Comparison of ENCODE assay signal across 2 cellular contexts in the genomic region with DNA sequence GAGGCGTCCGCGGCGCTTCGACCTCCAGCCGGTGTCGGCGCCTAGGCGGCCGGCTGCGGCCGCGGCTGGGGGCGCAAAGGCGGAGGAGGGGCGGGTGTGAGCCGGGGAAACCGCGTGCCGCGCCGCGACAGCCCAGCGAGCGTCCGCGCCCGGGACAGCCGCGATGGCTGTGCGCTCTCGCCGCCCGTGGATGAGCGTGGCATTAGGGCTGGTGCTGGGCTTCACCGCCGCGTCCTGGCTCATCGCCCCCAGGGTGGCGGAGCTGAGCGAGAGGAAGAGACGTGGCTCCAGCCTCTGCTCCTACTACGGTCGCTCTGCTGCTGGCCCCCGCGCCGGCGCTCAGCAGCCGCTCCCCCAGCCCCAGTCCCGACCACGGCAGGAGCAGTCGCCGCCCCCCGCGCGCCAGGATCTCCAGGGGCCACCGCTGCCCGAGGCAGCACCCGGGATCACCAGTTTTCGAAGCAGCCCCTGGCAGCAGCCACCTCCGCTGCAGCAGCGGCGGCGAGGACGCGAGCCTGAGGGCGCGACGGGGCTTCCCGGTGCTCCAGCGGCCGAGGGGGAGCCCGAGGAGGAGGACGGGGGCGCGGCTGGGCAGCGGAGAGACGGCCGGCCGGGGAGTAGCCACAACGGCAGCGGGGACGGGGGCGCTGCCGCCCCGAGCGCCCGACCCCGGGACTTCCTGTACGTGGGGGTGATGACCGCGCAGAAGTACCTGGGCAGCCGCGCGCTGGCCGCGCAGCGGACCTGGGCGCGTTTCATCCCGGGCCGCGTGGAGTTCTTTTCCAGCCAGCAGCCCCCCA.
TF ChIP-seq lines count a peak whose summit lies in the region.

No MANE protein-coding gene starts in this region.

TF ChIP-seq in IMR-90, 13 proteins besides CTCF, POLR2A, EP300 and RAD21 (continued from another document):
- TF ChIP-seq, protein P1, sequence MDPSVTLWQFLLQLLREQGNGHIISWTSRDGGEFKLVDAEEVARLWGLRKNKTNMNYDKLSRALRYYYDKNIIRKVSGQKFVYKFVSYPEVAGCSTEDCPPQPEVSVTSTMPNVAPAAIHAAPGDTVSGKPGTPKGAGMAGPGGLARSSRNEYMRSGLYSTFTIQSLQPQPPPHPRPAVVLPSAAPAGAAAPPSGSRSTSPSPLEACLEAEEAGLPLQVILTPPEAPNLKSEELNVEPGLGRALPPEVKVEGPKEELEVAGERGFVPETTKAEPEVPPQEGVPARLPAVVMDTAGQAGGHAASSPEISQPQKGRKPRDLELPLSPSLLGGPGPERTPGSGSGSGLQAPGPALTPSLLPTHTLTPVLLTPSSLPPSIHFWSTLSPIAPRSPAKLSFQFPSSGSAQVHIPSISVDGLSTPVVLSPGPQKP (IDR thresholded peaks at IDR 0.05; ENCODE audit: borderline replicate concordance, low read depth, low read length), result no peak

TF ChIP-seq in liver, 16 proteins besides CTCF, POLR2A, EP300 and RAD21 (continued from another document):
- TF ChIP-seq MAX (IDR thresholded peaks at IDR 0.05) (no peak), TAF1 (conservative IDR thresholded peaks at IDR 0.05) (no peak), RXRA (IDR thresholded peaks at IDR 0.05) (no peak), HNF4A (conservative IDR thresholded peaks at IDR 0.05) (no peak), HNF4G (IDR thresholded peaks at IDR 0.05) (no peak), REST (IDR thresholded peaks at IDR 0.05) (no peak), FOXA2 (IDR thresholded peaks at IDR 0.05) (no peak), SP1 (IDR thresholded peaks at IDR 0.05) (no peak), EGR1 (IDR thresholded peaks at IDR 0.05; ENCODE audit: low read depth in 2 of 2) (no peak), NR2F2 (IDR thresholded peaks at IDR 0.05) (no peak)
- TF ChIP-seq, protein P2, sequence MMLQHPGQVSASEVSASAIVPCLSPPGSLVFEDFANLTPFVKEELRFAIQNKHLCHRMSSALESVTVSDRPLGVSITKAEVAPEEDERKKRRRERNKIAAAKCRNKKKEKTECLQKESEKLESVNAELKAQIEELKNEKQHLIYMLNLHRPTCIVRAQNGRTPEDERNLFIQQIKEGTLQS (IDR thresholded peaks at IDR 0.05), result no peak
